16 cellular contexts compared by ENCODE assay signal in the genomic region with DNA sequence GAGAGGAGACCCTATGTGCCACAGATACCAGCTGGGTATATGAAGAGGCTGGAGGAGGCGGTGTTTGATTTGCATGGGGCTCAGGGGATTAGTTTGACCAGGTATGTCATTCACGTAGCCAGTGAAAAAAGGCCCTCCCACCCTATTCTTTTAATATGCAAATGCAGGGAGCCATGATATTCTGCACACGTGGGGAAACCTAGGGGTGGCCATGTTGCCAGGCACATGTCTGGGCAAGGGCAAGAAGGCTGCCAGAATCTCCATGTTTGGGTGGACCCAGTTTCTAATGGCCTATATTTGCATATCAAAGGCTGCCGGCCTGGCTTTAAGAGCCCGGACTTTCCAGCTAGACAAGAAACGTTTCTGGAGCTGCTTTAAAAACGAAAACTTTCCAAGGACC.
"Had no signal": no experiment of that assay in that cellular context is flagged by ENCODE, and none has a peak within 500 bp of the region (broad histone marks: within the 10 kb centered on the region; RNA-seq: fewer than 3 reads in every experiment).

No MANE protein-coding gene starts in this region.

- H3K4me3 ChIP-seq: cardiac muscle cell, hepatocyte, lung, ovary, right lobe of liver, smooth muscle cell, suprapubic skin had no signal

- DNase-seq: activated CD4-positive, alpha-beta T cell treated with anti-CD3 and anti-CD28 coated beads for 1 hour; activated CD4-positive, alpha-beta T cell treated with anti-CD3 and anti-CD28 coated beads, Interleukin-2, amount 50 U/mL, for 48 hours; activated naive CD4-positive, alpha-beta T cell treated with anti-CD3 and anti-CD28 coated beads for 36 hours; left colon; ovary; right lobe of liver; stimulated activated naive CD8-positive, alpha-beta T cell treated with anti-CD3 and anti-CD28 coated beads, Interleukin-15, Interleukin-2, amounts not matched to agents 100 U/mL and 50 U/mL, for 24 hours; T1000; trophoblast cell had no signal

- H3K4me2 ChIP-seq: hepatocyte, smooth muscle cell had no signal

- H3K4me1 Mint-ChIP-seq: activated T-helper 17 cell treated with anti-CD3 and anti-CD28 coated beads, Interleukin-2, amount 50 U/mL, for 72 hours had no signal

- H3K27ac Mint-ChIP-seq: activated naive CD4-positive, alpha-beta T cell treated with anti-CD3 and anti-CD28 coated beads for 36 hours; activated T-helper 17 cell treated with anti-CD3 and anti-CD28 coated beads, Interleukin-2, amount 50 U/mL, for 72 hours had no signal

- H3K4me1 ChIP-seq: right lobe of liver, suprapubic skin had no signal

- H3K36me3 ChIP-seq: cardiac muscle cell, ovary, right lobe of liver, suprapubic skin had no signal

- H3K27me3 ChIP-seq: cardiac muscle cell, hepatocyte, ovary, right lobe of liver, suprapubic skin had no signal

- H2AFZ ChIP-seq: hepatocyte had no signal

- H3K9me3 ChIP-seq: ovary, right lobe of liver, suprapubic skin had no signal

- H3K27ac ChIP-seq: cardiac muscle cell, hepatocyte, ovary, right lobe of liver, suprapubic skin had no signal

- H3K79me2 ChIP-seq: hepatocyte had no signal

- ATAC-seq: activated T-helper 17 cell treated with anti-CD3 and anti-CD28 coated beads, Interleukin-2, amount 50 U/mL, for 72 hours; left colon; right lobe of liver; stimulated activated naive CD8-positive, alpha-beta T cell treated with anti-CD3 and anti-CD28 coated beads, Interleukin-15, Interleukin-2, amounts not matched to agents 100 U/mL and 50 U/mL, for 24 hours had no signal

- H3K4me3 Mint-ChIP-seq: activated naive CD4-positive, alpha-beta T cell treated with anti-CD3 and anti-CD28 coated beads for 36 hours; activated T-helper 17 cell treated with anti-CD3 and anti-CD28 coated beads, Interleukin-2, amount 50 U/mL, for 72 hours; neural crest cell had no signal
